In the genomic region with DNA sequence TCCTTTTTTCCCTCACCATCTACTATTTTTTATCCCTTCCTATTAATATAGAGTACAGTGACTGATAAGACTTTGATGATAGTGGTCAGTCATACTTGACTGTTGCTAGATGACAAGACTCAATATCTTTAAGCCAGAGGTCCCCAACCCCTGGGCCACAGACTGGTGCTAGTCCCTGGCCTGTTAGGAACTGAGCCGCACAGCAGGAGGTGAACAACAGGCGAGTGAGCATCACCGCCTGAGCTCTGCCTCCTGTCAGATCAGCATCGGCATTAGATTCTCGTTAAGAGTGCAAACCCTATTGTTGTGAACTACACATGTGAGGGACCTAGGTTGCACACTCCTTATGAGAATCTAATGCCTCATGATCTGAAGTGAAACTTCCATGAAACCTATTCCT, we compare ENCODE assay signal across 27 cellular contexts.
"Had no signal": no experiment of that assay in that cellular context is flagged by ENCODE, and none has a peak within 500 bp of the region (broad histone marks: within the 10 kb centered on the region; RNA-seq: fewer than 3 reads in every experiment).

No MANE protein-coding gene starts in this region.

- H3K4me1 ChIP-seq: esophagus squamous epithelium, right lobe of liver, testis, transverse colon had no signal

- H3K27me3 Mint-ChIP-seq: activated B cell treated with CpG ODN at 0.5 μM for 24 hours; activated CD8-positive, alpha-beta memory T cell treated with anti-CD3 and anti-CD28 coated beads, Interleukin-2, amount 10 ng/mL, durations not matched to agents 7 days and 5 days; natural killer cell treated with Interleukin-12 subunit alpha and Interleukin-12 subunit beta and Interleukin-15 and Interleukin-18, amount 100 ng/mL, for 72 hours had no signal

- H3K36me3 Mint-ChIP-seq: activated CD8-positive, alpha-beta memory T cell treated with anti-CD3 and anti-CD28 coated beads, Interleukin-2, amount 10 ng/mL, durations not matched to agents 7 days and 5 days; activated naive CD4-positive, alpha-beta T cell treated with anti-CD3 and anti-CD28 coated beads, Interleukin-2, amount 50 U/mL, for 72 hours; natural killer cell treated with Interleukin-12 subunit alpha and Interleukin-12 subunit beta and Interleukin-15 and Interleukin-18, amount 100 ng/mL, for 72 hours had no signal

- FAIRE-seq: colon, endometrium, frontal cortex, keratinocyte had no signal

- H3K36me3 ChIP-seq: ovary, right lobe of liver, transverse colon had no signal

- H3K27ac Mint-ChIP-seq: activated B cell treated with CpG ODN at 0.5 μM for 24 hours; activated CD8-positive, alpha-beta memory T cell treated with anti-CD3 and anti-CD28 coated beads, Interleukin-2, amount 10 ng/mL, durations not matched to agents 7 days and 5 days; activated CD8-positive, alpha-beta T cell treated with anti-CD3 and anti-CD28 coated beads, Interleukin-2, amount 10 ng/mL, durations not matched to agents 7 days and 5 days; activated naive CD4-positive, alpha-beta T cell treated with anti-CD3 and anti-CD28 coated beads, Interleukin-2, amount 50 U/mL, for 72 hours; activated T-cell treated with anti-CD3 and anti-CD28 coated beads, Interleukin-2, amount 50 U/mL, for 72 hours; natural killer cell treated with Interleukin-12 subunit alpha and Interleukin-12 subunit beta and Interleukin-15 and Interleukin-18, amount 100 ng/mL, for 72 hours; progenitor cell of endocrine pancreas; T-helper 1 cell treated with Interleukin-12 subunit alpha and Interleukin-12 subunit beta and Interleukin-4 antibody, amounts not matched to agents 30 μg/mL and 1 μg/mL, for 36 hours had no signal

- H3K4me1 Mint-ChIP-seq: activated B cell treated with CpG ODN at 0.5 μM for 24 hours had no signal

- H3K4me3 Mint-ChIP-seq: activated B cell treated with CpG ODN at 0.5 μM for 24 hours; activated CD8-positive, alpha-beta memory T cell treated with anti-CD3 and anti-CD28 coated beads, Interleukin-2, amount 10 ng/mL, durations not matched to agents 7 days and 5 days; activated CD8-positive, alpha-beta T cell treated with anti-CD3 and anti-CD28 coated beads, Interleukin-2, amount 10 ng/mL, durations not matched to agents 7 days and 5 days; activated T-cell treated with anti-CD3 and anti-CD28 coated beads, Interleukin-2, amount 50 U/mL, for 72 hours; natural killer cell treated with Interleukin-12 subunit alpha and Interleukin-12 subunit beta and Interleukin-15 and Interleukin-18, amount 100 ng/mL, for 72 hours; T-helper 1 cell treated with Interleukin-12 subunit alpha and Interleukin-12 subunit beta and Interleukin-4 antibody, amounts not matched to agents 30 μg/mL and 1 μg/mL, for 36 hours had no signal

- ATAC-seq: activated CD8-positive, alpha-beta memory T cell treated with anti-CD3 and anti-CD28 coated beads, Interleukin-2, amount 10 ng/mL, durations not matched to agents 7 days and 5 days; activated CD8-positive, alpha-beta T cell treated with anti-CD3 and anti-CD28 coated beads, Interleukin-2, amount 10 ng/mL, durations not matched to agents 7 days and 5 days; activated naive CD4-positive, alpha-beta T cell treated with anti-CD3 and anti-CD28 coated beads, Interleukin-2, amount 50 U/mL, for 72 hours; activated T-cell treated with anti-CD3 and anti-CD28 coated beads, Interleukin-2, amount 50 U/mL, for 72 hours; left cardiac atrium; natural killer cell treated with Interleukin-12 subunit alpha and Interleukin-12 subunit beta and Interleukin-15 and Interleukin-18, amount 100 ng/mL, for 72 hours; right lobe of liver; stimulated activated naive CD8-positive, alpha-beta T cell treated with anti-CD3 and anti-CD28 coated beads, Interleukin-15, Interleukin-2, amounts not matched to agents 100 U/mL and 50 U/mL, for 24 hours had no signal

- H3K27ac ChIP-seq: epithelial cell of prostate, esophagus squamous epithelium, neutrophil, ovary, right lobe of liver, testis, transverse colon had no signal

- DNase-seq: activated B cell treated with CpG ODN at 0.5 μM for 24 hours; activated CD8-positive, alpha-beta memory T cell treated with anti-CD3 and anti-CD28 coated beads, Interleukin-2, amount 10 ng/mL, durations not matched to agents 7 days and 5 days; activated CD8-positive, alpha-beta T cell treated with anti-CD3 and anti-CD28 coated beads, Interleukin-2, amount 10 ng/mL, durations not matched to agents 7 days and 5 days; activated naive CD4-positive, alpha-beta T cell; activated T-cell treated with anti-CD3 and anti-CD28 coated beads, Interleukin-2, amount 50 U/mL, for 72 hours; anterior cingulate cortex; dermis blood vessel endothelial cell; effector CD4-positive, alpha-beta T cell; esophagus squamous epithelium; left cardiac atrium; ovary; right lobe of liver; stimulated activated CD4-positive, alpha-beta T cell treated with anti-CD3 and anti-CD28 coated beads, Interleukin-2, amount 100 ng/mL, for 48 hours; stimulated activated naive CD8-positive, alpha-beta T cell treated with anti-CD3 and anti-CD28 coated beads, Interleukin-15, Interleukin-2, amounts not matched to agents 100 U/mL and 50 U/mL, for 24 hours; SW 1271; testis; transverse colon had no signal

- H3K27me3 ChIP-seq: esophagus squamous epithelium, neutrophil, ovary, right lobe of liver, testis, transverse colon had no signal

- H3K9me3 Mint-ChIP-seq: activated B cell treated with CpG ODN at 0.5 μM for 24 hours; activated naive CD4-positive, alpha-beta T cell treated with anti-CD3 and anti-CD28 coated beads, Interleukin-2, amount 50 U/mL, for 72 hours; activated T-cell treated with anti-CD3 and anti-CD28 coated beads, Interleukin-2, amount 50 U/mL, for 72 hours; natural killer cell treated with Interleukin-12 subunit alpha and Interleukin-12 subunit beta and Interleukin-15 and Interleukin-18, amount 100 ng/mL, for 72 hours; T-helper 1 cell treated with Interleukin-12 subunit alpha and Interleukin-12 subunit beta and Interleukin-4 antibody, amounts not matched to agents 30 μg/mL and 1 μg/mL, for 36 hours had no signal

- H3K4me3 ChIP-seq: esophagus squamous epithelium, ovary, right lobe of liver, testis, transverse colon had no signal

- H3K9me3 ChIP-seq: esophagus squamous epithelium, neutrophil, ovary, right lobe of liver, testis, transverse colon had no signal
